ENCODE assay signal across 33 cellular contexts in the genomic region with DNA sequence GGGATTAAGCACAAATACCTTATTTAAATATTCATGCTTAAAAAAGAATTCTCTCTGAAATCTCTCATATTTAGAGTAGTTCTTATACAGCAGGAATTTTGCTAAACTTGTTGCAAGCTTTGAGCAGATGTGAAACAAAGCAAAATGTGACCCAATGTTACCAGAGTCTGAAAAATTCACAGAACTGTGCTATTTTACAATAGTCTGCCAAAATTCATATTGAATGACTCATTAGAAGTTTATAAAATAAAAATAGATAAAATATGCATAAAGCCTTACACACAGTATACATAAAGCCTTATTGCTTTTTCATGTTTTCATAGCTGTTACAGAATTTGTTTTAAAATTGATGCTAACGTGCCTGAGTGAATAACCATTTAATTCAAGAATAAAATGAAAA. TPM values are rescaled to one million over a fixed set of nuclear protein-coding genes. Genes with fewer than 3 reads are reported as not detected.
DNase-seq lines count a peak whose midpoint lies in the region; FAIRE-seq and TF ChIP-seq lines count a peak whose summit lies in the region.
"Had no signal": no experiment of that assay in that cellular context is flagged by ENCODE, and none has a peak within 500 bp of the region (broad histone marks: within the 10 kb centered on the region; RNA-seq: fewer than 3 reads in every experiment).

No MANE protein-coding gene starts in this region.

- H3K36me3 ChIP-seq in keratinocyte (ENCODE audit: control insufficient read depth in 2 of 2, extremely low read depth in 1 of 2, insufficient read depth in 2 of 2, low read length in 2 of 2), result no peaks in the 10 kb centered on the region
- no peaks in the 10 kb centered on the region for H3K36me3 ChIP-seq in sigmoid colon
- H3K36me3 ChIP-seq in H7 (replicated peaks; ENCODE audit: control insufficient read depth, insufficient read depth, low read length), result no peaks in the 10 kb centered on the region
- H3K36me3 ChIP-seq: BLaER1, neural progenitor cell, Peyer's patch, suprapubic skin, upper lobe of left lung had no signal

- no peak for TF ChIP-seq POLR2A in sigmoid colon (IDR thresholded peaks at IDR 0.05)

- TF ChIP-seq CTCF in astrocyte of the spinal cord (IDR thresholded peaks at IDR 0.05; ENCODE audit: low read depth, low read length), result no peak
- TF ChIP-seq CTCF in keratinocyte (optimal IDR thresholded peaks at IDR 0.05 in 1 of 3, IDR thresholded peaks at IDR 0.05 in 1 of 3, conservative IDR thresholded peaks at IDR 0.05 in 1 of 3; ENCODE audit: extremely low read depth in 1 of 3, insufficient read depth in 2 of 3, low read length in 3 of 3), result no peak
- no peak for TF ChIP-seq CTCF in sigmoid colon (IDR thresholded peaks at IDR 0.05)

- H3K9me3 ChIP-seq in keratinocyte (ENCODE audit: control insufficient read depth, low read depth, low read length), result peaks cover 2% of the 10 kb centered on the region
- H3K9me3 ChIP-seq in sigmoid colon, result no peaks in the 10 kb centered on the region
- H3K9me3 ChIP-seq: BLaER1, Peyer's patch, suprapubic skin, upper lobe of left lung had no signal

- no peaks in the 10 kb centered on the region for H3K79me2 ChIP-seq in keratinocyte (ENCODE audit: control insufficient read depth, insufficient read depth, low read length)

- H3K4me1 ChIP-seq in keratinocyte (ENCODE audit: control insufficient read depth, extremely low read depth, insufficient read depth, low read length) (peaks cover 4% of the 10 kb centered on the region), sigmoid colon (no peaks in the 10 kb centered on the region)
- H3K4me1 ChIP-seq: BLaER1, neural progenitor cell, Peyer's patch, suprapubic skin, upper lobe of left lung had no signal

- dilution Hi-C loops in keratinocyte (cut with MboI; ENCODE audit: extremely low pct_ligation_motif_present, low sequenced_read_pairs), result no loop called here

- intact Hi-C loops in sigmoid colon (cut with DNase I), result no loop called here

- no peak overlapping the region for H2AFZ ChIP-seq in keratinocyte (ENCODE audit: control insufficient read depth, low read length)
- H2AFZ ChIP-seq: neural progenitor cell had no signal

- H4K20me1 ChIP-seq in keratinocyte (ENCODE audit: control insufficient read depth, extremely low read depth, insufficient read depth, low read length), result no peaks in the 10 kb centered on the region
- H4K20me1 ChIP-seq: BLaER1 had no signal

- in situ Hi-C loops in astrocyte of the spinal cord (cut with HindIII; ENCODE audit: low sequenced_read_pairs), result no loop called here

- peak overlapping the region; percentile 6 for H3K4me2 ChIP-seq in keratinocyte (ENCODE audit: control insufficient read depth, extremely low read depth, insufficient read depth, low read depth, low read length)
- H3K4me2 ChIP-seq: BLaER1, neural progenitor cell, smooth muscle cell had no signal

- H3K9ac ChIP-seq in keratinocyte (ENCODE audit: control insufficient read depth, extremely low read depth, insufficient read depth, low read length), result no peak overlapping the region
- H3K9ac ChIP-seq: BLaER1, neural progenitor cell had no signal

- H3K4me3 ChIP-seq in astrocyte of the spinal cord (ENCODE audit: low read depth, low read length), result no peak overlapping the region
- no peak overlapping the region for H3K4me3 ChIP-seq in keratinocyte (ENCODE audit: control insufficient read depth in 2 of 3, extremely low read depth in 1 of 3, insufficient read depth in 2 of 3, low read depth in 1 of 3, low read length in 3 of 3)
- no peak overlapping the region for H3K4me3 ChIP-seq in sigmoid colon
- no peak overlapping the region for H3K4me3 ChIP-seq in H7 (ENCODE audit: insufficient read depth, low read depth, low read length)
- H3K4me3 ChIP-seq: BLaER1, neural progenitor cell, Peyer's patch, smooth muscle cell, suprapubic skin, upper lobe of left lung had no signal

- H3K9me1 ChIP-seq in keratinocyte (ENCODE audit: control insufficient read depth, extremely low read depth, insufficient read depth, low read length), result no peaks in the 10 kb centered on the region

- DNase-seq in HCEC 1CT (peak; percentile 57), astrocyte of the spinal cord (ENCODE audit: low read depth, low spot score) (peak; percentile 53), fibroblast of gingiva (ENCODE audit: low read depth) (peak; percentile 5), keratinocyte (ENCODE audit: low read depth, low spot score) (no peak), activated gamma-delta T cell treated with Interleukin-2 at 50 U/mL for 16 hours (no peak), islet precursor cell (no peak), sigmoid colon (no peak), H7 (no peak)
- DNase-seq: ACHN; activated CD8-positive, alpha-beta memory T cell treated with anti-CD3 and anti-CD28 coated beads, Interleukin-2, amount 50 U/mL, for 48 hours; activated CD8-positive, alpha-beta T cell treated with anti-CD3 and anti-CD28 coated beads for 36 hours; activated naive CD4-positive, alpha-beta T cell treated with anti-CD3 and anti-CD28 coated beads, Interleukin-2, amount 50 U/mL, for 16 hours; anterior cingulate cortex; cerebellar nuclear complex; effector CD8-positive, alpha-beta T cell; kidney; left ventricle myocardium superior; MV-4-11; NCI-H1436; NCI-H2107; Peyer's patch; SIG-M5; stimulated activated naive CD4-positive, alpha-beta T cell; SW 1271; upper lobe of left lung had no signal

- WGBS in sigmoid colon, 2 donors, result 72 to 83% methylated on average over 1 of the region's 1 CpG

- H3K27ac ChIP-seq in keratinocyte (ENCODE audit: control insufficient read depth, insufficient read depth, low read length) (no peak overlapping the region), sigmoid colon (no peak overlapping the region)
- H3K27ac ChIP-seq: BLaER1, epithelial cell of prostate, neural progenitor cell, Peyer's patch, suprapubic skin, upper lobe of left lung had no signal

- peak; percentile 9 for FAIRE-seq in keratinocyte (lab: Jason Lieb, UNC)
- FAIRE-seq: GM12892, kidney had no signal

- H3K27me3 ChIP-seq in keratinocyte (ENCODE audit: control insufficient read depth, extremely low read depth, insufficient read depth, low read length), result no peaks in the 10 kb centered on the region
- no peaks in the 10 kb centered on the region for H3K27me3 ChIP-seq in sigmoid colon
- H3K27me3 ChIP-seq in H7 (ENCODE audit: control insufficient read depth, insufficient read depth, low read length), result no peaks in the 10 kb centered on the region
- H3K27me3 ChIP-seq: BLaER1, neural progenitor cell, Peyer's patch, suprapubic skin, upper lobe of left lung had no signal

- no peak for TF ChIP-seq EP300 in sigmoid colon (IDR thresholded peaks at IDR 0.05)

RNA-seq across cellular contexts. Expression of gene RHOJ, which starts 17.8 kb away (rescaled TPM):
- 0.24 to 0.46 TPM (median 0.26 TPM) in 3 replicates for polyA plus RNA-seq in keratinocyte
- 0.54 TPM for polyA plus RNA-seq in keratinocyte (2011; ENCODE audit: low read depth)
- 0.11 and 0.18 TPM in 2 replicates for polyA plus RNA-seq in keratinocyte (2011; cell fraction: cytosol; rRNA removed)
- 0.18 and 0.97 TPM in 2 replicates for polyA plus RNA-seq in keratinocyte (2011; cell fraction: nucleus; rRNA removed)
- polyA plus RNA-seq in keratinocyte (2012; ENCODE audit: low replicate concordance), result 0.17 and 0.47 TPM in 2 replicates
- 0.10 to 0.63 TPM (median 0.16 TPM) in 3 replicates for polyA minus RNA-seq in keratinocyte
- not detected for polyA minus RNA-seq in keratinocyte (2011; cell fraction: cytosol; rRNA and poly(A)+ RNA removed)
- 0.93 TPM in 1 of 2 replicates, not detected in the other for polyA minus RNA-seq in keratinocyte (2011; cell fraction: nucleus; rRNA and poly(A)+ RNA removed)
- 10 to 100 TPM in 2 of 4 donors, 1 to 10 TPM in 2; 5.3 to 28.5 (median 10.3) TPM for total RNA-seq in sigmoid colon
- polyA plus RNA-seq in sigmoid colon, result 1 to 10 TPM; 1.6 to 6.6 (median 6.4) TPM
- total RNA-seq in H7 (2014; rRNA removed; shearing (Covaris generic)), result not detected in 2 replicates
- total RNA-seq: activated CD8-positive, alpha-beta T cell treated with anti-CD3 and anti-CD28 coated beads for 36 hours; LHCN-M2; myocyte had no signal

Comparison
In these comparisons a context has a peak if more than half of its experiments do, and no peak if none do; other contexts are left out.
1. DNase-seq: peak in HCEC 1CT (single experiment), astrocyte of the spinal cord (single experiment) and fibroblast of gingiva (single experiment); none in keratinocyte (single experiment), activated gamma-delta T cell treated with Interleukin-2 at 50 U/mL for 16 hours (single experiment), islet precursor cell (single experiment), sigmoid colon (single experiment) and H7 (single experiment).